In genomic region chr5:126168785-126169184, GRCh38 we compare ENCODE assay signal across 9 cellular contexts.
"Had no signal": no experiment of that assay in that cellular context is flagged by ENCODE, and none has a peak within 500 bp of the region (broad histone marks: within the 10 kb centered on the region; RNA-seq: fewer than 3 reads in every experiment).

No MANE protein-coding gene starts in this region.

- H3K9me3 ChIP-seq: HAP-1 had no signal

- H3K27me3 Mint-ChIP-seq: IgD-negative memory B cell had no signal

- H3K36me3 Mint-ChIP-seq: IgD-negative memory B cell had no signal

- DNase-seq: GOT3, H7, HFFc6, KBM-7 had no signal

- H3K27ac ChIP-seq: HL-60, KMS-11 had no signal

- H3K4me1 Mint-ChIP-seq: IgD-negative memory B cell had no signal

- ATAC-seq: HCT116 had no signal

- H3K9ac ChIP-seq: KMS-11 had no signal

- H3K4me1 ChIP-seq: HAP-1 had no signal

- H3K4me3 Mint-ChIP-seq: HFFc6, IgD-negative memory B cell had no signal

- H3K4me3 ChIP-seq: HAP-1 had no signal

- H3K36me3 ChIP-seq: HAP-1 had no signal

- H3K4me2 ChIP-seq: KMS-11 had no signal

- H3K27ac Mint-ChIP-seq: HFFc6, IgD-negative memory B cell had no signal
